In the genomic region with DNA sequence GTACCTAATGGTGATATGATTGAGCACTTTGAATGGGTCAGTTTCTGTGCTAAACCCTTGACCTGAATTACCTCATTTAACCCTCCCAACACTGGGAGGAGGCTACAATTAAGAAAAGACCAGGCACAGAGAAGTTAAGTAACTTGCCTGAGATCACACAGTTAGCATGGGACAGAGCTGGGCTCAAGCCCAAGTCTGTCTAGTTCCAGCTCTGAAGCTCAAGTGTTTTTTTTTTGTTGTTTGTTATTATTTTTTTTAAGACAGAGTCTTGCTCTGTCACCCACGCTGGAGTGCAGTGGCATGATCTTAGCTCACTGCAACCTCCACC, we compare ENCODE assay signal across 1 cellular context.
TF ChIP-seq lines count a peak whose summit lies in the region.

No MANE protein-coding gene starts in this region.

TF ChIP-seq in WTC11, 78 proteins besides CTCF, POLR2A, EP300 and RAD21 (continued from another document):
- TF ChIP-seq, protein P1, sequence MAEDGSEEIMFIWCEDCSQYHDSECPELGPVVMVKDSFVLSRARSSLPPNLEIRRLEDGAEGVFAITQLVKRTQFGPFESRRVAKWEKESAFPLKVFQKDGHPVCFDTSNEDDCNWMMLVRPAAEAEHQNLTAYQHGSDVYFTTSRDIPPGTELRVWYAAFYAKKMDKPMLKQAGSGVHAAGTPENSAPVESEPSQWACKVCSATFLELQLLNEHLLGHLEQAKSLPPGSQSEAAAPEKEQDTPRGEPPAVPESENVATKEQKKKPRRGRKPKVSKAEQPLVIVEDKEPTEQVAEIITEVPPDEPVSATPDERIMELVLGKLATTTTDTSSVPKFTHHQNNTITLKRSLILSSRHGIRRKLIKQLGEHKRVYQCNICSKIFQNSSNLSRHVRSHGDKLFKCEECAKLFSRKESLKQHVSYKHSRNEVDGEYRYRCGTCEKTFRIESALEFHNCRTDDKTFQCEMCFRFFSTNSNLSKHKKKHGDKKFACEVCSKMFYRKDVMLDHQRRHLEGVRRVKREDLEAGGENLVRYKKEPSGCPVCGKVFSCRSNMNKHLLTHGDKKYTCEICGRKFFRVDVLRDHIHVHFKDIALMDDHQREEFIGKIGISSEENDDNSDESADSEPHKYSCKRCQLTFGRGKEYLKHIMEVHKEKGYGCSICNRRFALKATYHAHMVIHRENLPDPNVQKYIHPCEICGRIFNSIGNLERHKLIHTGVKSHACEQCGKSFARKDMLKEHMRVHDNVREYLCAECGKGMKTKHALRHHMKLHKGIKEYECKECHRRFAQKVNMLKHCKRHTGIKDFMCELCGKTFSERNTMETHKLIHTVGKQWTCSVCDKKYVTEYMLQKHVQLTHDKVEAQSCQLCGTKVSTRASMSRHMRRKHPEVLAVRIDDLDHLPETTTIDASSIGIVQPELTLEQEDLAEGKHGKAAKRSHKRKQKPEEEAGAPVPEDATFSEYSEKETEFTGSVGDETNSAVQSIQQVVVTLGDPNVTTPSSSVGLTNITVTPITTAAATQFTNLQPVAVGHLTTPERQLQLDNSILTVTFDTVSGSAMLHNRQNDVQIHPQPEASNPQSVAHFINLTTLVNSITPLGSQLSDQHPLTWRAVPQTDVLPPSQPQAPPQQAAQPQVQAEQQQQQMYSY (CRISPR knock-in tag; IDR thresholded peaks at IDR 0.05): no peak
- TF ChIP-seq ATF1 (CRISPR knock-in tag; IDR thresholded peaks at IDR 0.05) (no peak), ZNF219 (CRISPR knock-in tag; IDR thresholded peaks at IDR 0.05; ENCODE audit: borderline replicate concordance) (no peak), SOX15 (CRISPR knock-in tag; IDR thresholded peaks at IDR 0.05) (no peak), ZNF263 (CRISPR knock-in tag; IDR thresholded peaks at IDR 0.05; ENCODE audit: low read depth) (no peak)
- TF ChIP-seq, protein P2, sequence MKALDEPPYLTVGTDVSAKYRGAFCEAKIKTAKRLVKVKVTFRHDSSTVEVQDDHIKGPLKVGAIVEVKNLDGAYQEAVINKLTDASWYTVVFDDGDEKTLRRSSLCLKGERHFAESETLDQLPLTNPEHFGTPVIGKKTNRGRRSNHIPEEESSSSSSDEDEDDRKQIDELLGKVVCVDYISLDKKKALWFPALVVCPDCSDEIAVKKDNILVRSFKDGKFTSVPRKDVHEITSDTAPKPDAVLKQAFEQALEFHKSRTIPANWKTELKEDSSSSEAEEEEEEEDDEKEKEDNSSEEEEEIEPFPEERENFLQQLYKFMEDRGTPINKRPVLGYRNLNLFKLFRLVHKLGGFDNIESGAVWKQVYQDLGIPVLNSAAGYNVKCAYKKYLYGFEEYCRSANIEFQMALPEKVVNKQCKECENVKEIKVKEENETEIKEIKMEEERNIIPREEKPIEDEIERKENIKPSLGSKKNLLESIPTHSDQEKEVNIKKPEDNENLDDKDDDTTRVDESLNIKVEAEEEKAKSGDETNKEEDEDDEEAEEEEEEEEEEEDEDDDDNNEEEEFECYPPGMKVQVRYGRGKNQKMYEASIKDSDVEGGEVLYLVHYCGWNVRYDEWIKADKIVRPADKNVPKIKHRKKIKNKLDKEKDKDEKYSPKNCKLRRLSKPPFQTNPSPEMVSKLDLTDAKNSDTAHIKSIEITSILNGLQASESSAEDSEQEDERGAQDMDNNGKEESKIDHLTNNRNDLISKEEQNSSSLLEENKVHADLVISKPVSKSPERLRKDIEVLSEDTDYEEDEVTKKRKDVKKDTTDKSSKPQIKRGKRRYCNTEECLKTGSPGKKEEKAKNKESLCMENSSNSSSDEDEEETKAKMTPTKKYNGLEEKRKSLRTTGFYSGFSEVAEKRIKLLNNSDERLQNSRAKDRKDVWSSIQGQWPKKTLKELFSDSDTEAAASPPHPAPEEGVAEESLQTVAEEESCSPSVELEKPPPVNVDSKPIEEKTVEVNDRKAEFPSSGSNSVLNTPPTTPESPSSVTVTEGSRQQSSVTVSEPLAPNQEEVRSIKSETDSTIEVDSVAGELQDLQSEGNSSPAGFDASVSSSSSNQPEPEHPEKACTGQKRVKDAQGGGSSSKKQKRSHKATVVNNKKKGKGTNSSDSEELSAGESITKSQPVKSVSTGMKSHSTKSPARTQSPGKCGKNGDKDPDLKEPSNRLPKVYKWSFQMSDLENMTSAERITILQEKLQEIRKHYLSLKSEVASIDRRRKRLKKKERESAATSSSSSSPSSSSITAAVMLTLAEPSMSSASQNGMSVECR (CRISPR knock-in tag; IDR thresholded peaks at IDR 0.05; ENCODE audit: borderline replicate concordance): no peak
- TF ChIP-seq, protein P3, sequence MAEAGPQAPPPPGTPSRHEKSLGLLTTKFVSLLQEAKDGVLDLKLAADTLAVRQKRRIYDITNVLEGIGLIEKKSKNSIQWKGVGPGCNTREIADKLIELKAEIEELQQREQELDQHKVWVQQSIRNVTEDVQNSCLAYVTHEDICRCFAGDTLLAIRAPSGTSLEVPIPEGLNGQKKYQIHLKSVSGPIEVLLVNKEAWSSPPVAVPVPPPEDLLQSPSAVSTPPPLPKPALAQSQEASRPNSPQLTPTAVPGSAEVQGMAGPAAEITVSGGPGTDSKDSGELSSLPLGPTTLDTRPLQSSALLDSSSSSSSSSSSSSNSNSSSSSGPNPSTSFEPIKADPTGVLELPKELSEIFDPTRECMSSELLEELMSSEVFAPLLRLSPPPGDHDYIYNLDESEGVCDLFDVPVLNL (CRISPR knock-in tag; IDR thresholded peaks at IDR 0.05; ENCODE audit: borderline replicate concordance, low read depth): no peak
- TF ChIP-seq, protein P4, sequence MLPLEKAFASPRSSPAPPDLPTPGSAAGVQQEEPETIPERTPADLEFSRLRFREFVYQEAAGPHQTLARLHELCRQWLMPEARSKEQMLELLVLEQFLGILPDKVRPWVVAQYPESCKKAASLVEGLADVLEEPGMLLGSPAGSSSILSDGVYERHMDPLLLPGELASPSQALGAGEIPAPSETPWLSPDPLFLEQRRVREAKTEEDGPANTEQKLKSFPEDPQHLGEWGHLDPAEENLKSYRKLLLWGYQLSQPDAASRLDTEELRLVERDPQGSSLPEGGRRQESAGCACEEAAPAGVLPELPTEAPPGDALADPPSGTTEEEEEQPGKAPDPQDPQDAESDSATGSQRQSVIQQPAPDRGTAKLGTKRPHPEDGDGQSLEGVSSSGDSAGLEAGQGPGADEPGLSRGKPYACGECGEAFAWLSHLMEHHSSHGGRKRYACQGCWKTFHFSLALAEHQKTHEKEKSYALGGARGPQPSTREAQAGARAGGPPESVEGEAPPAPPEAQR (CRISPR knock-in tag; IDR thresholded peaks at IDR 0.05): no peak
